Comparison of ENCODE assay signal across 22 cellular contexts in the genomic region with DNA sequence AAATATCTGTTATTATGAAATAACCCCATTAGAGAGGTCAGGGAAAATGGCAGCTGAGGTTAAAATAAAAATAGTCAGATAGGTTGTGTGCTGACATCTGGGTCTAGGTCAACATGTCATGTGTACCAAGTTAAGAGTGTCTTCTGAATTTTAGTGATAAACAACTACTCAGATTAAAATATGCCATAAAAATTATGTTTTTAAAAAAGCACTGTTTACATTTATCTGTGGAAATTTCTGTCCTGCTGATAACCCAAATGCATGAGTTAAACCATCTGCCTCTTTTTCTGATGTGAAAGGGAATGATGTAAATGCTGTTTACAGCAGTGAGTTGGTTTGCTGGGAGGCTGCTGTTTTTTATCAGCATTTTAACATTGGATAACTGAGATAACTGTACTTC.
"Had no signal": no experiment of that assay in that cellular context is flagged by ENCODE, and none has a peak within 500 bp of the region (broad histone marks: within the 10 kb centered on the region; RNA-seq: fewer than 3 reads in every experiment).

No MANE protein-coding gene starts in this region.

- H3K9me3 ChIP-seq: mucosa of descending colon, psoas muscle, tibial artery, vagina had no signal

- H3K27ac ChIP-seq: psoas muscle, tibial artery, vagina, WERI-Rb-1 had no signal

- FAIRE-seq: astrocyte, bronchial epithelial cell had no signal

- H3K4me3 ChIP-seq: mucosa of descending colon, psoas muscle, tibial artery, vagina had no signal

- H3K4me1 ChIP-seq: psoas muscle, vagina had no signal

- H3K36me3 ChIP-seq: tibial artery, vagina, WERI-Rb-1 had no signal

- DNase-seq: activated CD4-positive, alpha-beta T cell treated with anti-CD3 and anti-CD28 coated beads for 1 hour; activated CD8-positive, alpha-beta memory T cell treated with anti-CD3 and anti-CD28 coated beads for 24 hours; activated CD8-positive, alpha-beta memory T cell treated with anti-CD3 and anti-CD28 coated beads, Interleukin-2, amount 50 U/mL, for 48 hours; activated effector memory CD4-positive, alpha-beta T cell treated with anti-CD3 and anti-CD28 coated beads, Interleukin-2, amount 50 U/mL, for 16 hours; activated naive CD4-positive, alpha-beta T cell treated with anti-CD3 and anti-CD28 coated beads, Interleukin-2, amount 50 U/mL, for 16 hours; activated T-cell treated with anti-CD3 and anti-CD28 coated beads, Interleukin-2, amount 50 U/mL, for 48 hours; dermis blood vessel endothelial cell; effector memory CD4-positive, alpha-beta T cell; mucosa of descending colon; naive B cell; psoas muscle; stimulated activated CD4-positive, alpha-beta T cell treated with anti-CD3 and anti-CD28 coated beads, Interleukin-12 subunit alpha, Interleukin-12 subunit beta, amount 100 ng/mL, for 4 hours; stimulated activated CD4-positive, alpha-beta T cell treated with anti-CD3 and anti-CD28 coated beads, Interleukin-1b, Interleukin-23, amount 100 ng/mL, for 48 hours; stimulated activated naive CD4-positive, alpha-beta T cell treated with Interleukin-2 at 50 U/mL for 16 hours; substantia nigra; SW 1271; T-helper 2 cell; tibial artery; WERI-Rb-1 had no signal

- H3K27me3 ChIP-seq: tibial artery, vagina had no signal

- ATAC-seq: mucosa of descending colon, psoas muscle had no signal
